26 cellular contexts compared by ENCODE assay signal in the genomic region with DNA sequence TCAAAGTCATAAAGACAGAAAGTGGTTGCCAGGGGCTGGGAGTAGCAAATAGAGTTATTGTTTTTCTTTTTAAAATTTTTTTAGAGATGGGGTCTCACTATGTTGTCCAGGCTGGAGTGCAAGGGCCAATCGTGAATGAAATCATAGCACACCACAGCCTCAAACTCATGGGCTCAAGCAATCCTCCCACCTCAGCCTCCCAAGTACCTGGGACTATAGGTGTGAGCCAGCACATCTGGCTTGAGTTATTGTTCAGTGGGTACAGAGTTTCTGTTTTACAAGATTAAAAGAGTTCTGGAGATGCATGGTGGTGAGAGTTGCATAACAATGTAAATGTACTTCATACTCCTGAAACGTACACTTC. TPM values are rescaled to one million over a fixed set of nuclear protein-coding genes. Genes with fewer than 3 reads are reported as not detected.
"Had no signal": no experiment of that assay in that cellular context is flagged by ENCODE, and none has a peak within 500 bp of the region (broad histone marks: within the 10 kb centered on the region; RNA-seq: fewer than 3 reads in every experiment).

No MANE protein-coding gene starts in this region.

- H3K4me3 Mint-ChIP-seq: immature natural killer cell; mesothelial cell of epicardium; naive B cell; natural killer cell; nephron progenitor cell; neural progenitor cell; stimulated activated effector memory CD8-positive, alpha-beta T cell treated with anti-CD3 and anti-CD28 coated beads, Interleukin-12 subunit alpha, Interleukin-12 subunit beta, amount 100 ng/mL, for 72 hours; stimulated activated naive CD8-positive, alpha-beta T cell treated with anti-CD3 and anti-CD28 coated beads, Interleukin-15, Interleukin-2, amounts not matched to agents 100 ng/mL and 50 ng/mL, for 24 hours; type B pancreatic cell had no signal

- H3K9me3 Mint-ChIP-seq: mesothelial cell of epicardium; natural killer cell; nephron progenitor cell; neural progenitor cell; stimulated activated effector memory CD8-positive, alpha-beta T cell treated with anti-CD3 and anti-CD28 coated beads, Interleukin-12 subunit alpha, Interleukin-12 subunit beta, amount 100 ng/mL, for 72 hours; stimulated activated naive CD8-positive, alpha-beta T cell treated with anti-CD3 and anti-CD28 coated beads, Interleukin-15, Interleukin-2, amounts not matched to agents 100 ng/mL and 50 ng/mL, for 24 hours; type B pancreatic cell had no signal

- H3K36me3 Mint-ChIP-seq: immature natural killer cell, naive B cell, natural killer cell had no signal

- H3K27ac Mint-ChIP-seq: immature natural killer cell; mesothelial cell of epicardium; naive B cell; natural killer cell; nephron progenitor cell; neural progenitor cell; progenitor cell of endocrine pancreas; stimulated activated effector memory CD8-positive, alpha-beta T cell treated with anti-CD3 and anti-CD28 coated beads, Interleukin-12 subunit alpha, Interleukin-12 subunit beta, amount 100 ng/mL, for 72 hours; stimulated activated naive CD8-positive, alpha-beta T cell treated with anti-CD3 and anti-CD28 coated beads, Interleukin-15, Interleukin-2, amounts not matched to agents 100 ng/mL and 50 ng/mL, for 24 hours; type B pancreatic cell had no signal

- ATAC-seq: left colon; natural killer cell; sciatic nerve; stimulated activated effector memory CD8-positive, alpha-beta T cell treated with anti-CD3 and anti-CD28 coated beads, Interleukin-12 subunit alpha, Interleukin-12 subunit beta, amount 100 ng/mL, for 72 hours had no signal

- H3K27me3 Mint-ChIP-seq: naive B cell; progenitor cell of endocrine pancreas; stimulated activated naive CD8-positive, alpha-beta T cell treated with anti-CD3 and anti-CD28 coated beads, Interleukin-15, Interleukin-2, amounts not matched to agents 100 ng/mL and 50 ng/mL, for 24 hours; type B pancreatic cell had no signal

- H3K27me3 ChIP-seq: left lung, neural progenitor cell, ovary, right atrium auricular region, suprapubic skin, tibial nerve, uterus had no signal

- DNase-seq: immature natural killer cell; left colon; left lung; mesendoderm; naive B cell; natural killer cell; nephron progenitor cell; ovary; stimulated activated CD4-positive, alpha-beta T cell treated with anti-CD3 and anti-CD28 coated beads, Interleukin-4, amount 100 ng/mL, for 24 hours; stimulated activated naive CD4-positive, alpha-beta T cell; uterus had no signal

- H3K36me3 ChIP-seq: neural progenitor cell, ovary, right atrium auricular region, uterus had no signal

- H3K4me3 ChIP-seq: left lung, lung, neural progenitor cell, ovary, right atrium auricular region, skin epidermis, suprapubic skin, tibial nerve, uterus had no signal

- H3K9me3 ChIP-seq: left lung, ovary, right atrium auricular region, suprapubic skin, tibial nerve, uterus had no signal

- H3K4me1 Mint-ChIP-seq: immature natural killer cell; mesothelial cell of epicardium; naive B cell; natural killer cell; nephron progenitor cell; neural progenitor cell; stimulated activated effector memory CD8-positive, alpha-beta T cell treated with anti-CD3 and anti-CD28 coated beads, Interleukin-12 subunit alpha, Interleukin-12 subunit beta, amount 100 ng/mL, for 72 hours had no signal

- H3K4me1 ChIP-seq: neural progenitor cell, right atrium auricular region, suprapubic skin, tibial nerve, uterus had no signal

- H3K27ac ChIP-seq: neural progenitor cell, ovary, right atrium auricular region, skin epidermis, suprapubic skin, tibial nerve, uterus had no signal

RNA-seq across cellular contexts. Expression of gene UCN2, which starts 30.6 kb away (rescaled TPM):
- total RNA-seq: kidney, left colon, natural killer cell, right atrium auricular region, sciatic nerve, subcutaneous adipose tissue had no signal
- polyA plus RNA-seq: immature natural killer cell, liver had no signal
